In genomic region chr20:5113615-5113986, GRCh38 we compare ENCODE assay signal across 1 cellular context.
TF ChIP-seq lines count a peak whose summit lies in the region.

No MANE protein-coding gene starts in this region.

TF ChIP-seq in GM12878, 131 proteins besides CTCF, POLR2A, EP300 and RAD21:
- no peak for TF ChIP-seq CBX5 (IDR thresholded peaks at IDR 0.05; ENCODE audit: low read depth)
- no peak for TF ChIP-seq NR2C2 (IDR thresholded peaks at IDR 0.05; ENCODE audit: borderline replicate concordance, control insufficient read depth, insufficient read length, low read depth)
- TF ChIP-seq MTA3 (IDR thresholded peaks at IDR 0.05; ENCODE audit: borderline replicate concordance, low read length) = no peak
- TF ChIP-seq ZNF217 (IDR thresholded peaks at IDR 0.05) = no peak
- TF ChIP-seq BMI1 (IDR thresholded peaks at IDR 0.05; ENCODE audit: borderline replicate concordance) = 0 out of 2 replicates have a peak, but pooled peaks have one; percentile 20
- no peak for TF ChIP-seq EZH2 (IDR thresholded peaks at IDR 0.05; ENCODE audit: borderline replicate concordance, control insufficient read depth, low read depth, low read length)
- TF ChIP-seq, protein P1, sequence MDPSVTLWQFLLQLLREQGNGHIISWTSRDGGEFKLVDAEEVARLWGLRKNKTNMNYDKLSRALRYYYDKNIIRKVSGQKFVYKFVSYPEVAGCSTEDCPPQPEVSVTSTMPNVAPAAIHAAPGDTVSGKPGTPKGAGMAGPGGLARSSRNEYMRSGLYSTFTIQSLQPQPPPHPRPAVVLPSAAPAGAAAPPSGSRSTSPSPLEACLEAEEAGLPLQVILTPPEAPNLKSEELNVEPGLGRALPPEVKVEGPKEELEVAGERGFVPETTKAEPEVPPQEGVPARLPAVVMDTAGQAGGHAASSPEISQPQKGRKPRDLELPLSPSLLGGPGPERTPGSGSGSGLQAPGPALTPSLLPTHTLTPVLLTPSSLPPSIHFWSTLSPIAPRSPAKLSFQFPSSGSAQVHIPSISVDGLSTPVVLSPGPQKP (IDR thresholded peaks at IDR 0.05; ENCODE audit: low read depth, low read length) = no peak
- TF ChIP-seq ZBED1 (IDR thresholded peaks at IDR 0.05; ENCODE audit: borderline replicate concordance) = peak; percentile 6
- TF ChIP-seq SPI1 (IDR thresholded peaks at IDR 0.05; ENCODE audit: borderline replicate concordance, insufficient read depth, low read depth, low read length) = no peak
- no peak for TF ChIP-seq ESRRA (IDR thresholded peaks at IDR 0.05; ENCODE audit: low read length)
